ENCODE assay signal across 8 cellular contexts in genomic region chr19:13060964-13061927, GRCh38. TPM values are rescaled to one million over a fixed set of nuclear protein-coding genes. Genes with fewer than 3 reads are reported as not detected.
A peak's percentile ranks its signal among the peaks of the same experiment; 100 is the strongest.
DNase-seq lines count a peak whose midpoint lies in the region; ATAC-seq and TF ChIP-seq lines count a peak whose summit lies in the region.

No MANE protein-coding gene starts in this region.

- H3K9me3 ChIP-seq in HUES6 (ENCODE audit: control insufficient read depth, insufficient read depth, low read depth, low read length) (no peaks in the 10 kb centered on the region), OCI-LY3 (ENCODE audit: insufficient read depth, low read length) (no peaks in the 10 kb centered on the region)

- peak; percentile 87 for DNase-seq in G401 (ENCODE audit: low spot score)
- peak; percentile 72 for DNase-seq in activated T-cell treated with anti-CD3 and anti-CD28 coated beads for 4 hours
- peak; percentile 84 for DNase-seq in epidermal melanocyte (ENCODE audit: insufficient read length, low spot score)
- DNase-seq in midbrain (lab: John Stamatoyannopoulos, UW): peak; percentile 95
- peak; percentile 59 for DNase-seq in stimulated activated CD8-positive, alpha-beta memory T cell treated with anti-CD3 and anti-CD28 coated beads, Interleukin-15, amount 100 ng/mL, for 24 hours (ENCODE audit: low read depth)

- no peak for ATAC-seq in GM19455 (IDR thresholded peaks at IDR 0.05; ENCODE audit: unreplicated experiment)

- TF ChIP-seq CTCF in OCI-LY3 (IDR thresholded peaks at IDR 0.05; ENCODE audit: low read depth, low read length): peak; percentile 98

- H3K4me1 ChIP-seq in HUES6 (ENCODE audit: control insufficient read depth, insufficient read depth, low read length) (peaks cover 38% of the 10 kb centered on the region), OCI-LY3 (ENCODE audit: low read length) (peaks cover 21% of the 10 kb centered on the region)

- H3K36me3 ChIP-seq in HUES6 (ENCODE audit: control insufficient read depth, insufficient read depth, low read length): no peaks in the 10 kb centered on the region
- no peaks in the 10 kb centered on the region for H3K36me3 ChIP-seq in OCI-LY3 (replicated peaks; ENCODE audit: low read depth, low read length)

- H3K4me2 ChIP-seq in OCI-LY3 (ENCODE audit: low read length): peak overlapping the region; percentile 90

- no peak overlapping the region for H3K9ac ChIP-seq in HUES6 (ENCODE audit: low read length)
- H3K9ac ChIP-seq in OCI-LY3 (ENCODE audit: low read length): peak overlapping the region; percentile 38

- H3K79me2 ChIP-seq in OCI-LY3 (ENCODE audit: low read length): no peaks in the 10 kb centered on the region

- H3K27ac ChIP-seq in HUES6 (ENCODE audit: low read depth, low read length) (no peak overlapping the region), OCI-LY3 (ENCODE audit: low read length) (no peak overlapping the region)

- H3K27me3 ChIP-seq in HUES6 (ENCODE audit: control insufficient read depth, insufficient read depth, low read length) (peaks cover 87% of the 10 kb centered on the region), OCI-LY3 (ENCODE audit: low read depth, low read length) (0 out of 2 replicates have a peak, but pooled peaks cover 15% of the 10 kb centered on the region)

- peak overlapping the region; percentile 51 for H3K4me3 ChIP-seq in HUES6 (ENCODE audit: low read depth, low read length)
- peak overlapping the region; percentile 79 for H3K4me3 ChIP-seq in OCI-LY3 (ENCODE audit: low read length)

- peak overlapping the region; percentile 10; the same call in 1 of the 2 replicates for H2AFZ ChIP-seq in OCI-LY3 (ENCODE audit: low read depth, low read length)

- H4K20me1 ChIP-seq in OCI-LY3 (ENCODE audit: insufficient read depth, low read length): no peaks in the 10 kb centered on the region

- in situ Hi-C loops in G401 (cut with HindIII; ENCODE audit: low sequenced_read_pairs): loop anchor here (25.0 kb wide), 1 partner anchor 149 kb away; the partner anchor contains the start of gene SYCE2

RNA-seq across cellular contexts. Expression of gene LYL1, which starts 41.4 kb away (rescaled TPM):
- total RNA-seq in G401 (2014; rRNA removed; shearing (Covaris generic)): not detected in 2 replicates

RNA-seq across cellular contexts. Expression of gene TRMT1, which starts 55.3 kb away (rescaled TPM):
- total RNA-seq in G401 (2014; rRNA removed; shearing (Covaris generic)): 86.8 and 87.0 TPM in 2 replicates

RNA-seq across cellular contexts. Expression of gene NACC1, which starts 56.8 kb away (rescaled TPM):
- 53.4 and 60.5 TPM in 2 replicates for total RNA-seq in G401 (2014; rRNA removed; shearing (Covaris generic))
